10 cellular contexts compared by ENCODE assay signal in genomic region chr2:23839919-23840318, GRCh38.
"Had no signal": no experiment of that assay in that cellular context is flagged by ENCODE, and none has a peak within 500 bp of the region (broad histone marks: within the 10 kb centered on the region; RNA-seq: fewer than 3 reads in every experiment).

No MANE protein-coding gene starts in this region.

- H3K9ac ChIP-seq: GM23248 had no signal

- H3K9me3 ChIP-seq: HAP-1 had no signal

- H3K4me3 ChIP-seq: GM23248, HAP-1 had no signal

- ATAC-seq: HCT116, HepG2 had no signal

- H3K27ac Mint-ChIP-seq: HFFc6, IgD-negative memory B cell had no signal

- H3K27me3 Mint-ChIP-seq: IgD-negative memory B cell had no signal

- H3K9me3 Mint-ChIP-seq: IgD-negative memory B cell had no signal

- H3K4me3 Mint-ChIP-seq: HFFc6, IgD-negative memory B cell had no signal

- H3K27ac ChIP-seq: GM23248, HL-60 had no signal

- H2AFZ ChIP-seq: GM23248 had no signal

- H3K36me3 ChIP-seq: HAP-1 had no signal

- FAIRE-seq: HepG2 had no signal

- DNase-seq: GM23248, GOT3, H7, HFFc6, KG1 had no signal

- H3K4me1 ChIP-seq: HAP-1 had no signal
